8 cellular contexts compared by ENCODE assay signal in genomic region chr20:51220293-51220706, GRCh38.
DNase-seq lines count a peak whose midpoint lies in the region; ATAC-seq and TF ChIP-seq lines count a peak whose summit lies in the region.

No MANE protein-coding gene starts in this region.

- no peak overlapping the region for H3K27ac Mint-ChIP-seq in activated T-helper 2 cell treated with anti-CD3 and anti-CD28 coated beads, Interferon-gamma antibody, Interleukin-2, Interleukin-4, amounts not matched to agents 10 μg/mL and 5 μg/mL and 100 μg/mL, durations not matched to agents 14 hours and 24 hours and 36 hours

- H4K20me1 ChIP-seq in OCI-LY1 (ENCODE audit: insufficient read depth, low read length), result no peaks in the 10 kb centered on the region

- no peak overlapping the region for H3K27ac ChIP-seq in OCI-LY1 (ENCODE audit: low read depth, low read length, poor library complexity, severe bottlenecking)

- H3K9ac ChIP-seq in OCI-LY1 (ENCODE audit: low read length), result no peak overlapping the region

- TF ChIP-seq CTCF in OCI-LY1 (IDR thresholded peaks at IDR 0.05; ENCODE audit: low read length), result peak; percentile 86

- H3K4me2 ChIP-seq in OCI-LY1 (ENCODE audit: low read length), result no peak overlapping the region

- H3K4me1 Mint-ChIP-seq in activated T-helper 2 cell treated with anti-CD3 and anti-CD28 coated beads, Interferon-gamma antibody, Interleukin-2, Interleukin-4, amounts not matched to agents 10 μg/mL and 5 μg/mL and 100 μg/mL, durations not matched to agents 14 hours and 24 hours and 36 hours (ENCODE audit: low read depth), result peaks cover 4% of the 10 kb centered on the region

- ATAC-seq in HG03469 (IDR thresholded peaks at IDR 0.05; ENCODE audit: unreplicated experiment), result no peak
- no peak for ATAC-seq in GM21423 (IDR thresholded peaks at IDR 0.05; ENCODE audit: unreplicated experiment)

- H3K79me2 ChIP-seq in OCI-LY1 (ENCODE audit: insufficient read depth, low read length), result no peaks in the 10 kb centered on the region

- H3K9me3 ChIP-seq in OCI-LY1 (ENCODE audit: low read length), result peaks cover 2% of the 10 kb centered on the region; the same call in 1 of the 2 replicates

- H3F3A ChIP-seq in OCI-LY1 (ENCODE audit: insufficient read depth, low read length), result no peaks in the 10 kb centered on the region

- no peak overlapping the region for H3K4me3 Mint-ChIP-seq in activated T-helper 2 cell treated with anti-CD3 and anti-CD28 coated beads, Interferon-gamma antibody, Interleukin-2, Interleukin-4, amounts not matched to agents 10 μg/mL and 5 μg/mL and 100 μg/mL, durations not matched to agents 14 hours and 24 hours and 36 hours (ENCODE audit: low read depth)

- peaks cover 9% of the 10 kb centered on the region for H3K9me3 Mint-ChIP-seq in activated T-helper 2 cell treated with anti-CD3 and anti-CD28 coated beads, Interferon-gamma antibody, Interleukin-2, Interleukin-4, amounts not matched to agents 10 μg/mL and 5 μg/mL and 100 μg/mL, durations not matched to agents 14 hours and 24 hours and 36 hours

- H2AFZ ChIP-seq in OCI-LY1 (ENCODE audit: low read length), result no peak overlapping the region

- H3K27me3 Mint-ChIP-seq in activated T-helper 2 cell treated with anti-CD3 and anti-CD28 coated beads, Interferon-gamma antibody, Interleukin-2, Interleukin-4, amounts not matched to agents 10 μg/mL and 5 μg/mL and 100 μg/mL, durations not matched to agents 14 hours and 24 hours and 36 hours (ENCODE audit: low read depth), result peaks cover 28% of the 10 kb centered on the region

- no peaks in the 10 kb centered on the region for H3K36me3 Mint-ChIP-seq in activated T-helper 2 cell treated with anti-CD3 and anti-CD28 coated beads, Interferon-gamma antibody, Interleukin-2, Interleukin-4, amounts not matched to agents 10 μg/mL and 5 μg/mL and 100 μg/mL, durations not matched to agents 14 hours and 24 hours and 36 hours (ENCODE audit: low read depth)

- H3K27me3 ChIP-seq in OCI-LY1 (ENCODE audit: insufficient read depth, low read length), result no peaks in the 10 kb centered on the region

- H3K9me2 ChIP-seq in OCI-LY1 (ENCODE audit: low read depth, low read length), result no peaks in the 10 kb centered on the region

- no peaks in the 10 kb centered on the region for H3K4me1 ChIP-seq in OCI-LY1 (ENCODE audit: insufficient read depth, low read length, severe bottlenecking)

- H3K36me3 ChIP-seq in OCI-LY1 (ENCODE audit: insufficient read depth, low read length), result no peaks in the 10 kb centered on the region

- DNase-seq in GM03348 (ENCODE audit: low spot score) (peak; percentile 55), head of caudate nucleus (peak; percentile 12 to 85 (median 62)), NCI-H2227 (lab: John Stamatoyannopoulos, UW; ENCODE audit: unreplicated experiment) (no peak)
- peak; percentile 37 for DNase-seq in activated T-helper 2 cell treated with anti-CD3 and anti-CD28 coated beads, Interferon-gamma antibody, Interleukin-2, Interleukin-4, amounts not matched to agents 10 μg/mL and 5 μg/mL and 100 μg/mL, durations not matched to agents 14 hours and 24 hours and 36 hours (ENCODE audit: low spot score)
- peak; percentile 40 to 62 (median 49) for DNase-seq in stimulated activated CD4-positive, alpha-beta T cell treated with anti-CD3 and anti-CD28 coated beads, Interleukin-12 subunit alpha, Interleukin-12 subunit beta, amount 100 ng/mL, for 48 hours (ENCODE audit: low read depth in 2 of 3, low spot score in 1 of 3)

- H3K4me3 ChIP-seq in OCI-LY1 (ENCODE audit: low read depth, low read length, poor library complexity, severe bottlenecking), result no peak overlapping the region

- intact Hi-C loops in activated T-helper 2 cell treated with anti-CD3 and anti-CD28 coated beads, Interferon-gamma antibody, Interleukin-2, Interleukin-4, amounts not matched to agents 10 μg/mL and 5 μg/mL and 100 μg/mL, durations not matched to agents 14 hours and 24 hours and 36 hours (cut with micrococcal nuclease), result loop anchor here (2.0 kb wide), 1 partner anchor 87 kb away; no protein-coding TSS in a partner anchor
- intact Hi-C loops in head of caudate nucleus (cut with DNase I), result loop anchor here (5.0 kb wide), 1 partner anchor 87 kb away; no protein-coding TSS in a partner anchor
